In the genomic region with DNA sequence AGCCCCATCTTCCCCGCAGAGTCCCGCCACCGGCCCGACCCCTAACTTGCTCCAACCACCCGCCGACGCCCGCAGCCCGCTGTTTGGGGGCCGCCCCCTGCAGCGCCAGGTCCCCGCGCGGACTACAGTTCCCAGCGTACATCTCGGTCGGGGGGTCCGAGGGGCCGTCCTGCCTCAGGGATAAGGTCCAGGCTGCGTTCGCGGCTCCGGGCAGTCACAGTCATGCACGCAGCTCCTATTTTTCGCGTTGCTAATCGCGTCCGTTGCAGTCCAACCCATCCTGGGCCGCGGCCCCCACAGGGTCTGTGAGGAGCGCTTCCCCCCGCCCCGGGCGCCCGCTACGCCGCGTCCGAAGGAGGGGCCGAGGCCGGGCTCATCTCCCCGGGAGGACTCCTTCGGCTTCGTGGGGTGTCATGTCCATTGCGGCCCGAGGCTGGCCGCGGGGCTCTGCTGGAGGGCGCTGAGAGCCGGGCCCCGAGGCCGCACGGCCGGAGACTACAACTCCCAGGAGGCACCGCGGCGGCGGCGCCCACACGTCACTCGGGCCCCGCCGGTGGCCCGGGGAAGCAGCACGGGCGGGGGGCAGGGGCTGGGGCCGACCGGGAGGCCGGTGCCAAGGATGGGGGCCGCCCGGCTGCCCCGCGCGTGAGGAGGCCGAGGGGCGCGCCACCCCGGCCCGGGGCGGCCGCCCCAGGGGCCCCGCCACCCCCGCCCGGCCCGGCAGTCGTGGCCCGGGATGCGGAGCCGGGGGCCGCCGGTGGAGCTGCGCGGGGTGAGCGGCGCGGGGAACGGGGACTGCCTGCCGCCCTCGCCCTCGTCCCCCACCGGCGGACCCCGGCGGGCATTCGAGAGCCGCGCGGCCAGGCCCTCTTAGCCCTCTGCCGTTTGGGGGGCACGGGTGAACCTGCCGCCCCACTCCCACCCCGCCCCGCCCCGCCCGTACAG, we compare ENCODE assay signal across 8 cellular contexts. TPM values are rescaled to one million over a fixed set of nuclear protein-coding genes. Genes with fewer than 3 reads are reported as not detected.
DNase-seq lines count a peak whose midpoint lies in the region; ATAC-seq and TF ChIP-seq lines count a peak whose summit lies in the region.

TSS of gene MAP3K10 (plus strand) at position 536 of the 945 bp plus-strand sequence. CDS start 606 bp downstream, outside the sequence.

- peak; percentile 84 for ATAC-seq in HG03159 (IDR thresholded peaks at IDR 0.05; ENCODE audit: unreplicated experiment)

- 0% methylated on average over 116 of the region's 116 CpGs for WGBS in ectodermal cell, 2 experiments

- H3K36me3 Mint-ChIP-seq in activated CD4-positive, alpha-beta memory T cell treated with anti-CD3 and anti-CD28 coated beads, Interleukin-2, amount 10 ng/mL, durations not matched to agents 7 days and 5 days (ENCODE audit: low read depth): no peaks in the 10 kb centered on the region

- peak within 1 kb of the TSS; percentile 98 for H3K4me3 ChIP-seq in ectodermal cell (ENCODE audit: insufficient read depth, low read depth, low read length)

- H3K27me3 Mint-ChIP-seq in activated CD4-positive, alpha-beta memory T cell treated with anti-CD3 and anti-CD28 coated beads, Interleukin-2, amount 10 ng/mL, durations not matched to agents 7 days and 5 days: no peaks in the 10 kb centered on the region

- no peaks in the 10 kb centered on the region for H3K36me3 ChIP-seq in ectodermal cell (ENCODE audit: control insufficient read depth, insufficient read depth, low read length)

- no peaks in the 10 kb centered on the region for H3K9me3 ChIP-seq in ectodermal cell (ENCODE audit: control insufficient read depth, low read length)

- POLR2A ChIA-PET in activated CD4-positive, alpha-beta memory T cell treated with anti-CD3 and anti-CD28 coated beads, Interleukin-2, amount 10 ng/mL, durations not matched to agents 7 days and 5 days (lab: Charles Lee): interaction anchor here (0.7 to 1.5 kb wide), 10 partner anchors 12 to 1207 kb away, joined by 3 to 8 read pairs (median 4); partner anchors contain the start of genes C19orf47, PSMC4, ZNF546 and ZNF780A

- H3K27me3 ChIP-seq in ectodermal cell (ENCODE audit: control insufficient read depth, insufficient read depth, low read length, poor library complexity, severe bottlenecking): no peaks in the 10 kb centered on the region

- H3K27ac Mint-ChIP-seq in activated CD4-positive, alpha-beta memory T cell treated with anti-CD3 and anti-CD28 coated beads, Interleukin-2, amount 10 ng/mL, durations not matched to agents 7 days and 5 days: peak within 1 kb of the TSS; percentile 85

- CTCF ChIA-PET in activated CD4-positive, alpha-beta memory T cell treated with anti-CD3 and anti-CD28 coated beads, Interleukin-2, amount 10 ng/mL, durations not matched to agents 7 days and 5 days (lab: Charles Lee): interaction anchor here (0.6 to 1.1 kb wide), 5 partner anchors 26 to 1681 kb away, joined by 3 to 5 read pairs (median 3); partner anchors contain the start of genes PAF1 and PSMC4

- no peaks in the 10 kb centered on the region for H3K9me3 Mint-ChIP-seq in activated CD4-positive, alpha-beta memory T cell treated with anti-CD3 and anti-CD28 coated beads, Interleukin-2, amount 10 ng/mL, durations not matched to agents 7 days and 5 days

- peak; percentile 92 for DNase-seq in AG08396 (ENCODE audit: low spot score)
- peak; percentile 81 for DNase-seq in NCI-H748 (lab: John Stamatoyannopoulos, UW; ENCODE audit: unreplicated experiment)
- peak; percentile 78 for DNase-seq in activated CD4-positive, alpha-beta memory T cell treated with anti-CD3 and anti-CD28 coated beads, Interleukin-2, amount 10 ng/mL, durations not matched to agents 7 days and 5 days
- peak; percentile 69 to 72 for DNase-seq in lung microvascular endothelial cell (ENCODE audit: low read depth in 2 of 2)
- DNase-seq in stimulated activated CD4-positive, alpha-beta T cell treated with anti-CD3 and anti-CD28 coated beads, TNF-alpha, amount 100 ng/mL, for 48 hours (ENCODE audit: low read depth in 3 of 3): peak; percentile 52 to 76 (median 66)

- TF ChIP-seq POLR2A in GM18951 (IDR thresholded peaks at IDR 0.05; ENCODE audit: extremely low read depth, insufficient read depth, insufficient read length): peak; percentile 44

- in situ Hi-C loops in GM18951 (cut with MboI; ENCODE audit: low sequenced_read_pairs, unreplicated experiment): no loop called here

- H3K27ac ChIP-seq in ectodermal cell (ENCODE audit: insufficient read depth, low read depth, low read length, poor library complexity, severe bottlenecking): no peak within 1 kb of the TSS

- H3K4me3 Mint-ChIP-seq in activated CD4-positive, alpha-beta memory T cell treated with anti-CD3 and anti-CD28 coated beads, Interleukin-2, amount 10 ng/mL, durations not matched to agents 7 days and 5 days: peak within 1 kb of the TSS; percentile 85

- peaks cover 19% of the 10 kb centered on the region for H3K4me1 Mint-ChIP-seq in activated CD4-positive, alpha-beta memory T cell treated with anti-CD3 and anti-CD28 coated beads, Interleukin-2, amount 10 ng/mL, durations not matched to agents 7 days and 5 days

- H3K4me1 ChIP-seq in ectodermal cell (ENCODE audit: control insufficient read depth, insufficient read depth, low read length): peaks cover 5% of the 10 kb centered on the region

RNA-seq across cellular contexts. Expression of gene MAP3K10, which starts in this region (rescaled TPM):
- total RNA-seq in activated CD4-positive, alpha-beta memory T cell treated with anti-CD3 and anti-CD28 coated beads, Interleukin-2, amount 10 ng/mL, durations not matched to agents 7 days and 5 days: 10 to 100 TPM; 17.3 to 18.0 TPM
- 24.8 TPM for polyA plus RNA-seq in ectodermal cell (2013, experiment 1 of 4)
- 21.9 TPM for polyA plus RNA-seq in ectodermal cell (2013, experiment 2 of 4)
- polyA plus RNA-seq in ectodermal cell (2013, experiment 3 of 4): 16.7 TPM
- 21.4 TPM for polyA plus RNA-seq in ectodermal cell (2013, experiment 4 of 4)
- total RNA-seq in lung microvascular endothelial cell: 3.3 and 6.7 TPM in 2 replicates
